ENCODE assay signal across 15 cellular contexts in the genomic region with DNA sequence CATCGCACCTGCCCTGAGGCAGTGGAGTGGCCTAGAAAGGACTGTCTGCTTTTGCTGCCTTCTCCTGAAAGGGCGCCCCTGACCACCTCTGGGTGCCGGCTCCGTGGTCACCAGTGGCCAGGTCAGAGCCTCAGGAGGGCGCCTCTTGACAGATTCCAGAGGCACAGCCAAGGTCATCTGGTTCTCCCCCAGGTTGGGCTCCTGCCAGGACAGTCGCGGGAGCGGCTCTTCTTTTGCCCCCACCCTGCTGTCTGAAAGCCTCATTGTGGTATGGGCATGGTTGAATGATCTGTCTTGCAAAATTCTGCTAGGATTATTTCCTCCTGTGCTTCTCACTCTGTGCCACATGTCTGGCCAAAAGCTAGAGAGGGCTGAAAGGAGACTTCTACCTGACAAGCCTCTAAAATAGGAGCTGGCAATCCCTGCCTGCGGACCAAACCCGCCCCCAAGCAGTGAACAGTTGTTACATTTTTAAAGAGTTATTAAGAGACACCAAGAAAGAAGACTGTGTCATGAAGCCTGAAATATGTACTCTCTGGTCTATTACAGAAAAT.
A peak's percentile ranks its signal among the peaks of the same experiment; 100 is the strongest.
DNase-seq lines count a peak whose midpoint lies in the region; ATAC-seq and TF ChIP-seq lines count a peak whose summit lies in the region.
"Had no signal": no experiment of that assay in that cellular context is flagged by ENCODE, and none has a peak within 500 bp of the region (broad histone marks: within the 10 kb centered on the region; RNA-seq: fewer than 3 reads in every experiment).

No MANE protein-coding gene starts in this region.

- H3K4me1 ChIP-seq in gastrocnemius medialis (peaks cover 12 to 17% of the 10 kb centered on the region in 2 donors), esophagus squamous epithelium (peaks cover 23 to 40% (median 25%) of the 10 kb centered on the region in 3 donors)

- H3K27me3 ChIP-seq in gastrocnemius medialis = no peaks in the 10 kb centered on the region
- H3K27me3 ChIP-seq in esophagus squamous epithelium = no peaks in the 10 kb centered on the region
- H3K27me3 ChIP-seq: brain microvascular endothelial cell had no signal

- H3K4me3 ChIP-seq in GM12865 (ENCODE audit: low read depth, low read length) = no peak overlapping the region
- H3K4me3 ChIP-seq in gastrocnemius medialis = no peak overlapping the region
- H3K4me3 ChIP-seq in esophagus squamous epithelium = no peak overlapping the region

- DNase-seq in GM12865 (ENCODE audit: low read depth) (peak; percentile 20), erythroblast (lab: John Stamatoyannopoulos, UW) (peak; percentile 18 to 28), gastrocnemius medialis (no peak), NCI-H69 (lab: John Stamatoyannopoulos, UW) (no peak), esophagus squamous epithelium (lab: John Stamatoyannopoulos, UW) (no peak)
- DNase-seq: brain microvascular endothelial cell; COR-L47; NCI-H1092; NCI-H524; SHP77 treated with DMSO at 0.1 percent for 48 hours; stimulated activated CD4-positive, alpha-beta T cell treated with anti-CD3 and anti-CD28 coated beads, Interleukin-4, amount 100 ng/mL, for 24 hours; WERI-Rb-1 had no signal

- no peak for TF ChIP-seq CTCF in GM12865 (IDR thresholded peaks at IDR 0.05; ENCODE audit: insufficient read depth, low read depth, low read length, missing control alignments)
- no peak for TF ChIP-seq CTCF in gastrocnemius medialis (IDR thresholded peaks at IDR 0.05 in 4 of 5, conservative IDR thresholded peaks at IDR 0.05 in 1 of 5)
- no peak for TF ChIP-seq CTCF in esophagus squamous epithelium (IDR thresholded peaks at IDR 0.05)

- H3K27ac ChIP-seq in gastrocnemius medialis = peak overlapping the region; percentile 47 to 78 (median 58)
- peak overlapping the region in 2 of 4 donors; percentile 4 to 30 for H3K27ac ChIP-seq in esophagus squamous epithelium
- H3K27ac ChIP-seq: brain microvascular endothelial cell, WERI-Rb-1 had no signal

- intact Hi-C loops in gastrocnemius medialis (cut with DNase I; ENCODE audit: low total_unique reads) = no loop called here
- intact Hi-C loops in esophagus squamous epithelium (cut with DNase I) = no loop called here

- TF ChIP-seq POLR2A in erythroblast (IDR thresholded peaks at IDR 0.05; ENCODE audit: low read length) (no peak), gastrocnemius medialis (IDR thresholded peaks at IDR 0.05) (no peak), esophagus squamous epithelium (IDR thresholded peaks at IDR 0.05) (no peak)

- no peaks in the 10 kb centered on the region for H3K36me3 ChIP-seq in gastrocnemius medialis
- peaks cover 0 to 34% (median 0%) of the 10 kb centered on the region in 3 donors for H3K36me3 ChIP-seq in esophagus squamous epithelium
- H3K36me3 ChIP-seq: brain microvascular endothelial cell, WERI-Rb-1 had no signal

- 85 to 87% methylated on average over 5 to 6 of the region's 10 CpGs for WGBS in esophagus squamous epithelium, 2 donors

- ATAC-seq in HG03571 (IDR thresholded peaks at IDR 0.05; ENCODE audit: unreplicated experiment) (peak; percentile 43), gastrocnemius medialis (no peak)
- no peak for ATAC-seq in activated CD4-positive, CD25-positive, alpha-beta regulatory T cell treated with anti-CD3 and anti-CD28 coated beads, Interleukin-2, amount 50 U/mL, for 24 hours
- ATAC-seq: activated T-helper 17 cell treated with anti-CD3 and anti-CD28 coated beads, Interleukin-2, amount 50 U/mL, for 72 hours had no signal

- no peaks in the 10 kb centered on the region for H3K9me3 ChIP-seq in gastrocnemius medialis
- no peaks in the 10 kb centered on the region for H3K9me3 ChIP-seq in esophagus squamous epithelium

- in situ Hi-C loops in gastrocnemius medialis (cut with MboI; ENCODE audit: low sequenced_read_pairs in 4 of 4) = loop anchor here in 1 of 4 donors (25.0 kb wide), 2 partner anchors 197 to 672 kb away; a partner anchor contains a TSS

Comparison
In these comparisons a context has a peak if more than half of its experiments do, and no peak if none do; other contexts are left out.
1. DNase-seq: peak in GM12865 (single experiment) and erythroblast (2 of 2); none in gastrocnemius medialis (0 of 2), NCI-H69 (single experiment) and esophagus squamous epithelium (single experiment).